Comparison of ENCODE assay signal across 8 cellular contexts in the genomic region with DNA sequence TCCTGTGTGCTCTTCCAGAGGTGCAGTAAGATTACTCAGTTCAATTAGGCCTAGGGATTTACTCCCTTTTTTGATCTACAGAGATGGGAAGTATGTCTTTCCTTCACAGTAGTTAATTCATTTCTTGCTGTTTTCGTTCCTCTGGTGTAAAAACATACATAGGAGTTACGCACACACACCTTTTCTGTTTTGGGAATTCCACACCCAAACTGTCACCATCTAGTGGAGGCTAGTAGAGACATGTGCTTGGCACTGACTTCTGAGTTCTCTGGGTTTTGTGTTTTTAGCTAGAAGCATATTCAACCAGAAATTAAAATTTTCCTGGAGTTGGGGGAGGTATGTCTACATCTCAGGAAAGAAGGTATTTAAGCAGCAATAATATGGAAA.
DNase-seq lines count a peak whose midpoint lies in the region; ATAC-seq and TF ChIP-seq lines count a peak whose summit lies in the region.

No MANE protein-coding gene starts in this region.

- ATAC-seq in GM21447 (IDR thresholded peaks at IDR 0.05; ENCODE audit: unreplicated experiment): no peak

- peak overlapping the region; percentile 72 for H3K4me3 ChIP-seq in fibroblast of mammary gland (ENCODE audit: control insufficient read depth, low read depth, low read length)
- peak overlapping the region; percentile 76 for H3K4me3 ChIP-seq in retinal pigment epithelial cell (ENCODE audit: low read length)

- TF ChIP-seq CTCF in fibroblast of mammary gland (conservative IDR thresholded peaks at IDR 0.05; ENCODE audit: control insufficient read depth, insufficient read depth, low read depth, low read length): peak; percentile 18
- peak; percentile 30 for TF ChIP-seq CTCF in retinal pigment epithelial cell (conservative IDR thresholded peaks at IDR 0.05; ENCODE audit: low read depth, low read length)

- DNase-seq in NCI-H2081 (lab: John Stamatoyannopoulos, UW): peak; percentile 16 to 68
- DNase-seq in NCI-H2081 treated with DMSO at 0.1 percent for 48 hours (lab: John Stamatoyannopoulos, UW): no peak
- peak; percentile 48 for DNase-seq in RKO (ENCODE audit: low spot score)
- peak; percentile 16 for DNase-seq in fibroblast of mammary gland (ENCODE audit: low read depth)
- DNase-seq in retinal pigment epithelial cell (ENCODE audit: low read depth): no peak
- no peak for DNase-seq in NCI-H526 treated with DMSO at 0.1 percent for 48 hours (lab: John Stamatoyannopoulos, UW)
- no peak for DNase-seq in activated CD8-positive, alpha-beta memory T cell treated with anti-CD3 and anti-CD28 coated beads, Interleukin-2, amount 50 U/mL, for 48 hours

Comparison
In these comparisons a context has a peak if more than half of its experiments do, and no peak if none do; other contexts are left out.
1. DNase-seq: peak in NCI-H2081 (2 of 2), RKO (single experiment) and fibroblast of mammary gland (single experiment); none in NCI-H2081 treated with DMSO at 0.1 percent for 48 hours (single experiment), retinal pigment epithelial cell (single experiment), NCI-H526 treated with DMSO at 0.1 percent for 48 hours (single experiment) and activated CD8-positive, alpha-beta memory T cell treated with anti-CD3 and anti-CD28 coated beads, Interleukin-2, amount 50 U/mL, for 48 hours (single experiment).